In genomic region chr13:113458218-113459065, GRCh38 we compare ENCODE assay signal across 10 cellular contexts. TPM values are rescaled to one million over a fixed set of nuclear protein-coding genes. Genes with fewer than 3 reads are reported as not detected.
DNase-seq lines count a peak whose midpoint lies in the region; ATAC-seq and TF ChIP-seq lines count a peak whose summit lies in the region.
"Had no signal": no experiment of that assay in that cellular context is flagged by ENCODE, and none has a peak within 500 bp of the region (broad histone marks: within the 10 kb centered on the region; RNA-seq: fewer than 3 reads in every experiment).

No MANE protein-coding gene starts in this region.

- H3K36me3 ChIP-seq in GM23338 (ENCODE audit: insufficient read depth) (peaks cover 32% of the 10 kb centered on the region; the same call in 1 of the 2 replicates), Panc1 (ENCODE audit: control insufficient read depth, insufficient read depth, low read length) (no peaks in the 10 kb centered on the region; the same call in none of the 2 replicates), gastroesophageal sphincter (peaks cover 0 to 85% of the 10 kb centered on the region in 2 donors)

- H3K9me3 ChIP-seq in Panc1 (ENCODE audit: control insufficient read depth, insufficient read depth, low read depth, low read length) (no peaks in the 10 kb centered on the region), gastroesophageal sphincter (no peaks in the 10 kb centered on the region)

- in situ Hi-C loops in Panc1 (cut with HindIII; ENCODE audit: low pct_unique_long_range_greater_than_20kb, low sequenced_read_pairs) = no loop called here

- H3K4me1 ChIP-seq in GM23338 (ENCODE audit: insufficient read depth) = peaks cover 7% of the 10 kb centered on the region; the same call in 1 of the 2 replicates
- H3K4me1 ChIP-seq in Panc1 (ENCODE audit: control insufficient read depth, insufficient read depth, low read length) = no peaks in the 10 kb centered on the region
- H3K4me1 ChIP-seq in gastroesophageal sphincter = peaks cover 0 to 11% (median 0%) of the 10 kb centered on the region in 3 donors

- H3K9me3 Mint-ChIP-seq in GM23338 = no peaks in the 10 kb centered on the region
- H3K9me3 Mint-ChIP-seq: activated naive CD8-positive, alpha-beta T cell treated with anti-CD3 and anti-CD28 coated beads, Interleukin-2, amount 10 ng/mL, durations not matched to agents 7 days and 5 days had no signal

- H3K4me2 ChIP-seq in GM23338 = no peak overlapping the region

- peak overlapping the region; percentile 76; the same call in 1 of the 2 replicates for H3K27ac Mint-ChIP-seq in GM23338
- H3K27ac Mint-ChIP-seq: activated naive CD8-positive, alpha-beta T cell treated with anti-CD3 and anti-CD28 coated beads, Interleukin-2, amount 10 ng/mL, durations not matched to agents 7 days and 5 days had no signal

- no peaks in the 10 kb centered on the region for H3K9me2 ChIP-seq in GM23338 (ENCODE audit: insufficient read depth)

- TF ChIP-seq CTCF in GM23338 (conservative IDR thresholded peaks at IDR 0.05; ENCODE audit: low read depth in 2 of 2) (peak; percentile 31 to 49; a peak in 2 of 4 replicates), Panc1 (IDR thresholded peaks at IDR 0.05) (peak; percentile 44), gastroesophageal sphincter (IDR thresholded peaks at IDR 0.05) (peak in 1 of 4 experiments; percentile 59)

- peaks cover 6% of the 10 kb centered on the region; the same call in 2 of the 3 replicates for H3K4me1 Mint-ChIP-seq in GM23338
- H3K4me1 Mint-ChIP-seq: activated naive CD8-positive, alpha-beta T cell treated with anti-CD3 and anti-CD28 coated beads, Interleukin-2, amount 10 ng/mL, durations not matched to agents 7 days and 5 days had no signal

- H2AFZ ChIP-seq in GM23338 = no peak overlapping the region

- H3K27me3 Mint-ChIP-seq in GM23338 (ENCODE audit: insufficient read depth, low read depth, poor library complexity) = peaks cover 15% of the 10 kb centered on the region
- H3K27me3 Mint-ChIP-seq: activated naive CD8-positive, alpha-beta T cell treated with anti-CD3 and anti-CD28 coated beads, Interleukin-2, amount 10 ng/mL, durations not matched to agents 7 days and 5 days had no signal

- 0 out of 2 replicates have a peak, but pooled peaks cover 6% of the 10 kb centered on the region for H3F3A ChIP-seq in GM23338 (replicated peaks; ENCODE audit: low read depth)

- CTCF ChIA-PET in Panc1 (lab: Charles Lee) = interaction anchor here (0.6 kb wide), 1 partner anchor 60 kb away, joined by 3 read pairs; no protein-coding TSS in a partner anchor

- H3K36me3 Mint-ChIP-seq in GM23338 (ENCODE audit: low read depth) = peaks cover 66% of the 10 kb centered on the region
- H3K36me3 Mint-ChIP-seq: activated naive CD8-positive, alpha-beta T cell treated with anti-CD3 and anti-CD28 coated beads, Interleukin-2, amount 10 ng/mL, durations not matched to agents 7 days and 5 days had no signal

- intact Hi-C loops in Panc1 (cut with micrococcal nuclease; ENCODE audit: unreplicated experiment) = no loop called here

- no peak for TF ChIP-seq EP300 in gastroesophageal sphincter (IDR thresholded peaks at IDR 0.05)

- H3K4me3 ChIP-seq in GM23338 (no peak overlapping the region), Panc1 (ENCODE audit: low read depth in 2 of 2, low read length in 2 of 2) (no peak overlapping the region), gastroesophageal sphincter (no peak overlapping the region)

- no peak for TF ChIP-seq POLR2A in gastroesophageal sphincter (IDR thresholded peaks at IDR 0.05)

- H3K27me3 ChIP-seq in GM23338 (ENCODE audit: insufficient read depth) (no peaks in the 10 kb centered on the region), Panc1 (ENCODE audit: control insufficient read depth, insufficient read depth, low read length) (no peaks in the 10 kb centered on the region), gastroesophageal sphincter (no peaks in the 10 kb centered on the region)

- WGBS in gastroesophageal sphincter (ENCODE audit: low coverage in 1 of 2), 2 donors = 25 to 47% methylated on average over 7 to 13 of the region's 23 CpGs

- DNase-seq in GM23338 (ENCODE audit: low spot score) (peak; percentile 59), Panc1 (ENCODE audit: low read depth, low spot score) (no peak), smooth muscle cell of the brain vasculature (ENCODE audit: low read depth, low spot score) (peak; percentile 64), epidermal melanocyte (ENCODE audit: insufficient read length, low spot score) (no peak)
- DNase-seq: activated naive CD8-positive, alpha-beta T cell treated with anti-CD3 and anti-CD28 coated beads, Interleukin-2, amount 10 ng/mL, durations not matched to agents 7 days and 5 days; occipital lobe; OCI-M1 had no signal

- ATAC-seq in GM23338 (peak; percentile 78), Panc1 (peak; percentile 62; the same call in 1 of the 2 replicates), gastroesophageal sphincter (peak; percentile 31), HG02840 (IDR thresholded peaks at IDR 0.05; ENCODE audit: low FRiP score, unreplicated experiment) (no peak), GM19452 (IDR thresholded peaks at IDR 0.05; ENCODE audit: unreplicated experiment) (no peak)

- no peak overlapping the region for H3K4me3 Mint-ChIP-seq in GM23338
- H3K4me3 Mint-ChIP-seq: activated naive CD8-positive, alpha-beta T cell treated with anti-CD3 and anti-CD28 coated beads, Interleukin-2, amount 10 ng/mL, durations not matched to agents 7 days and 5 days had no signal

- H3K27ac ChIP-seq in GM23338 (ENCODE audit: low read depth) (peak overlapping the region; percentile 79), Panc1 (ENCODE audit: low read length) (no peak overlapping the region), gastroesophageal sphincter (peak overlapping the region in 3 of 4 donors; percentile 38 to 55 (median 54))

- H3K79me2 ChIP-seq in GM23338 (replicated peaks; ENCODE audit: insufficient read depth) = peaks cover under 1% of the 10 kb centered on the region; the same call in 1 of the 2 replicates

- POLR2A ChIA-PET in Panc1 (lab: Charles Lee) = no interaction called here

- BruUV-seq in Panc1 (replicated peaks; lab: Mats Ljungman, UMichigan) = no TSS peak

- peaks cover 5% of the 10 kb centered on the region; the same call in 1 of the 2 replicates for H4K20me1 ChIP-seq in GM23338 (replicated peaks; ENCODE audit: insufficient read depth)

RNA-seq across cellular contexts. Expression of gene ADPRHL1, which starts 5.2 kb away (rescaled TPM):
- total RNA-seq in GM23338 (2014; rRNA removed; shearing (Covaris generic)) = 0.80 and 1.3 TPM in 2 replicates
- 0.96 and 1.0 TPM in 2 replicates for polyA plus RNA-seq in GM23338 (2016; fragmentation: Nextera tagmentation; extraction: Ambion mirVana)
- 4.8 TPM for total RNA-seq in Panc1 (2021; ENCODE audit: unreplicated experiment)
- polyA plus RNA-seq in Panc1 (2012; ENCODE audit: insufficient read length) = 7.1 TPM
- 10 to 100 TPM in 1 of 4 donors, 1 to 10 TPM in 3; 4.7 to 33.8 (median 8.9) TPM for total RNA-seq in gastroesophageal sphincter

RNA-seq across cellular contexts. Expression of gene DCUN1D2, which starts 32.1 kb away (rescaled TPM):
- 25.7 and 38.0 TPM in 2 replicates for total RNA-seq in GM23338 (2014; rRNA removed; shearing (Covaris generic))
- 12.3 and 12.5 TPM in 2 replicates for polyA plus RNA-seq in GM23338 (2016; fragmentation: Nextera tagmentation; extraction: Ambion mirVana)
- 22.8 TPM for total RNA-seq in Panc1 (2021; ENCODE audit: unreplicated experiment)
- polyA plus RNA-seq in Panc1 (2012; ENCODE audit: insufficient read length) = 9.0 TPM
- total RNA-seq in gastroesophageal sphincter = 10 to 100 TPM; 12.3 to 20.2 (median 17.3) TPM

Comparison
In these comparisons a context has a peak if more than half of its experiments do, and no peak if none do; other contexts are left out.
1. ATAC-seq: peak in GM23338 (single experiment), Panc1 (single experiment) and gastroesophageal sphincter (single experiment); none in HG02840 (single experiment) and GM19452 (single experiment).
2. DNase-seq: peak in GM23338 (single experiment) and smooth muscle cell of the brain vasculature (single experiment); none in Panc1 (single experiment) and epidermal melanocyte (single experiment).